Comparison of ENCODE assay signal across 14 cellular contexts in the genomic region with DNA sequence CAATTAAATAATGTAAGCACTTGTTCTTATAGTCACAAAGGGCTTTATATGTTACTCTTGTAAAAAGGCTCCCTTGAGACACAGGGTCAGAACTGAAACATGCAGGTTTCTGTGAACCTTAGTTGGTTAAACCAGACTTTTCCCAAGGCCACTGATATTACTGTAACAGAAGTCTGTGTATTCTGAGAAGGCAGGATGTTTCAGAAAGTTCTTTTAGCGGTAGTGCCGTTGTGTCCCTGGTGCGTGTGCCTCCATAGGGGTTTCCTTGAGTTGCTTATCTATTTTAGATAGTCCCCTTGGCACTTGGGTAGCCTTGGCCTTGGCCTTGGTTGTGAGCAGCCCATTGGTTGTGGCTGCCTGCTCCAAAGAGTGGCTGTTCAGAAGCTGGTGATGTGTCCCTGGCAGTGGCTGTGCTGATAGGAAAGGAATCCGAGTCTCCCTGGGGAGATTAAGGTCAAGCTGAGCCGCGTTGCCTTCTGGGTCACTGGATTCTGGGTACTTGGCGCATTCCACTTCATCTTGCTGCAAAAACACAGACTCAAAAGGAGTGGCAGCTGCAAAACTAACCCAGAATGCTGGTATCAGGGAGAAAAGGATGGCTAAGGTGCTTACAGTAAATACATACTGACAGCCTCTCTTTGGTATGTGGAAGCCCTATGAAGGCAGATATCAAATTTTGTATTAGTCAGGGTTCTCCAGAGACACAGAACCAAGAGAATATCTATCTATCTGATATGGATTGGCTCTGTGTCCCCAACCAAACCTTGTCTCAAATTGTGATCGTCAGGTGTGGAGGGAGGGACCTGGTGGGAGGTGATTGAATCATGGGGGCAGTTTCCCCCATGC.
DNase-seq lines count a peak whose midpoint lies in the region; ATAC-seq, FAIRE-seq and TF ChIP-seq lines count a peak whose summit lies in the region.
"Had no signal": no experiment of that assay in that cellular context is flagged by ENCODE, and none has a peak within 500 bp of the region (broad histone marks: within the 10 kb centered on the region; RNA-seq: fewer than 3 reads in every experiment).

No MANE protein-coding gene starts in this region.

- H3K4me1 Mint-ChIP-seq in CD4-positive, alpha-beta memory T cell = no peaks in the 10 kb centered on the region

- WGBS in spleen, 5 donors = 46 to 78% (median 67%) methylated on average over 8 of the region's 8 CpGs

- H3K4me1 ChIP-seq in cardiac muscle cell (ENCODE audit: low read depth) (peaks cover 38% of the 10 kb centered on the region), breast epithelium (no peaks in the 10 kb centered on the region), spleen (peaks cover 0 to 6% (median 0%) of the 10 kb centered on the region in 6 donors)
- H3K4me1 ChIP-seq in CD4-positive, alpha-beta memory T cell (ENCODE audit: insufficient read depth, low read length) = no peaks in the 10 kb centered on the region
- H3K4me1 ChIP-seq: HAP-1, SJSA1 had no signal

- H3K9me3 Mint-ChIP-seq in CD4-positive, alpha-beta memory T cell = peaks cover 0 to 4% (median 0%) of the 10 kb centered on the region in 8 donors

- H3K4me3 ChIP-seq in cardiac muscle cell (no peak overlapping the region), breast epithelium (no peak overlapping the region), spleen (no peak overlapping the region)
- H3K4me3 ChIP-seq in CD4-positive, alpha-beta memory T cell (ENCODE audit: low read length in 2 of 2) = no peak overlapping the region
- H3K4me3 ChIP-seq: HAP-1, SJSA1 had no signal

- no peaks in the 10 kb centered on the region for H3K27me3 ChIP-seq in cardiac muscle cell
- no peaks in the 10 kb centered on the region for H3K27me3 ChIP-seq in CD4-positive, alpha-beta memory T cell (ENCODE audit: insufficient read depth, low read length)
- no peaks in the 10 kb centered on the region for H3K27me3 ChIP-seq in breast epithelium
- H3K27me3 ChIP-seq in spleen (replicated peaks in 1 of 7) = peaks cover 0 to 5% (median 0%) of the 10 kb centered on the region in 7 donors
- H3K27me3 ChIP-seq: SJSA1 had no signal

- POLR2A ChIA-PET in CD4-positive, alpha-beta memory T cell (lab: Charles Lee; ENCODE audit: partially characterized antibody) = no interaction called here

- H3K36me3 ChIP-seq in cardiac muscle cell (peaks cover 4% of the 10 kb centered on the region), breast epithelium (no peaks in the 10 kb centered on the region), spleen (no peaks in the 10 kb centered on the region)
- H3K36me3 ChIP-seq in CD4-positive, alpha-beta memory T cell (ENCODE audit: insufficient read depth, low read length) = no peaks in the 10 kb centered on the region
- H3K36me3 ChIP-seq: HAP-1, SJSA1 had no signal

- ATAC-seq in HG03342 (IDR thresholded peaks at IDR 0.05; ENCODE audit: unreplicated experiment) (peak; percentile 53), left lobe of liver (no peak)
- ATAC-seq: sciatic nerve had no signal

- TF ChIP-seq CTCF in D721Med (IDR thresholded peaks at IDR 0.05; ENCODE audit: insufficient read depth, missing control alignments) = no peak
- TF ChIP-seq CTCF in GM20000 (IDR thresholded peaks at IDR 0.05; ENCODE audit: extremely low read depth, missing control alignments) = no peak
- no peak for TF ChIP-seq CTCF in cardiac muscle cell (IDR thresholded peaks at IDR 0.05; ENCODE audit: low read depth, low read length)
- no peak for TF ChIP-seq CTCF in breast epithelium (IDR thresholded peaks at IDR 0.05)
- TF ChIP-seq CTCF in spleen (IDR thresholded peaks at IDR 0.05 in 8 of 11, conservative IDR thresholded peaks at IDR 0.05 in 3 of 11) = no peak

- H3K4me3 Mint-ChIP-seq in CD4-positive, alpha-beta memory T cell = no peak overlapping the region

- DNase-seq in D721Med (ENCODE audit: insufficient read length, low spot score) (no peak), GM20000 (ENCODE audit: low spot score) (peak; percentile 31), cardiac muscle cell (ENCODE audit: low read depth in 1 of 2, low spot score in 1 of 2) (peak; percentile 50 to 70), left lobe of liver (ENCODE audit: low spot score) (no peak), breast epithelium (ENCODE audit: low spot score in 2 of 2) (no peak), spleen (no peak)
- no peak for DNase-seq in CD4-positive, alpha-beta memory T cell
- DNase-seq: NCI-H1092, NCI-H748 treated with DMSO at 0.1 percent for 48 hours had no signal

- peak overlapping the region; percentile 92 for H3K27ac ChIP-seq in cardiac muscle cell
- H3K27ac ChIP-seq in CD4-positive, alpha-beta memory T cell (ENCODE audit: low read depth, low read length) = no peak overlapping the region
- H3K27ac ChIP-seq in breast epithelium = no peak overlapping the region
- peak overlapping the region in 2 of 8 donors; percentile 1 to 2 for H3K27ac ChIP-seq in spleen
- H3K27ac ChIP-seq: SJSA1 had no signal

- H3K27me3 Mint-ChIP-seq in CD4-positive, alpha-beta memory T cell = peaks cover 8 to 10% of the 10 kb centered on the region in 2 donors

- no peaks in the 10 kb centered on the region for H3K36me3 Mint-ChIP-seq in CD4-positive, alpha-beta memory T cell

- CTCF ChIA-PET in CD4-positive, alpha-beta memory T cell (lab: Charles Lee; ENCODE audit: partially characterized antibody) = no interaction called here

- FAIRE-seq in D721Med (lab: Jason Lieb, UNC) = peak; percentile 93
- FAIRE-seq: endothelial cell of umbilical vein had no signal

- H3K9me3 ChIP-seq in cardiac muscle cell (ENCODE audit: low read depth) (no peaks in the 10 kb centered on the region), breast epithelium (no peaks in the 10 kb centered on the region), spleen (peaks cover 0 to 8% (median 0%) of the 10 kb centered on the region in 8 donors)
- no peaks in the 10 kb centered on the region for H3K9me3 ChIP-seq in CD4-positive, alpha-beta memory T cell (ENCODE audit: control insufficient read depth in 1 of 2, low read length in 2 of 2)
- H3K9me3 ChIP-seq: HAP-1, SJSA1 had no signal

- TF ChIP-seq POLR2A in breast epithelium (IDR thresholded peaks at IDR 0.05) (no peak), spleen (IDR thresholded peaks at IDR 0.05) (no peak)

- intact Hi-C loops in CD4-positive, alpha-beta memory T cell (cut with micrococcal nuclease) = no loop called here
- intact Hi-C loops in breast epithelium (cut with DNase I; ENCODE audit: low total_unique reads) = no loop called here
- intact Hi-C loops in spleen (cut with DNase I; ENCODE audit: low total_unique reads) = no loop called here

- H3K27ac Mint-ChIP-seq in CD4-positive, alpha-beta memory T cell = no peak overlapping the region

Comparison
In these comparisons a context has a peak if more than half of its experiments do, and no peak if none do; other contexts are left out.
1. DNase-seq: peak in GM20000 (single experiment) and cardiac muscle cell (2 of 2); none in D721Med (single experiment), left lobe of liver (single experiment), CD4-positive, alpha-beta memory T cell (0 of 5), breast epithelium (0 of 2) and spleen (single experiment).